ENCODE assay signal across 10 cellular contexts in genomic region chr19:49746206-49746958, GRCh38. TPM values are rescaled to one million over a fixed set of nuclear protein-coding genes. Genes with fewer than 3 reads are reported as not detected.
DNase-seq lines count a peak whose midpoint lies in the region; ATAC-seq and TF ChIP-seq lines count a peak whose summit lies in the region.
"Had no signal": no experiment of that assay in that cellular context is flagged by ENCODE, and none has a peak within 500 bp of the region (broad histone marks: within the 10 kb centered on the region; RNA-seq: fewer than 3 reads in every experiment).

No MANE protein-coding gene starts in this region.

- no peak overlapping the region for H3K4me3 Mint-ChIP-seq in chondrocyte (ENCODE audit: unreplicated experiment)

- no peaks in the 10 kb centered on the region for H4K20me1 ChIP-seq in HCT116 (ENCODE audit: insufficient read depth)

- no peaks in the 10 kb centered on the region for H3K27me3 ChIP-seq in HCT116 (ENCODE audit: insufficient read depth, low read length)
- H3K27me3 ChIP-seq in effector memory CD4-positive, alpha-beta T cell (replicated peaks; ENCODE audit: control insufficient read depth, insufficient read depth, low read length, poor library complexity, severe bottlenecking), result no peaks in the 10 kb centered on the region

- H3K9ac ChIP-seq in HCT116 (ENCODE audit: low read length), result no peak overlapping the region

- H3K27ac ChIP-seq in HCT116 (ENCODE audit: low read depth, low read length), result no peak overlapping the region; the same call in 1 of the 2 replicates
- no peak overlapping the region for H3K27ac ChIP-seq in effector memory CD4-positive, alpha-beta T cell (ENCODE audit: insufficient read depth, low read length, poor library complexity, severe bottlenecking)
- H3K27ac ChIP-seq: epithelial cell of prostate had no signal

- peak overlapping the region; percentile 18; the same call in 1 of the 2 replicates for H3K4me2 ChIP-seq in HCT116 (ENCODE audit: low read length)

- intact Hi-C loops in HCT116 (cut with micrococcal nuclease), result no loop called here

- BruUV-seq in HCT116 (replicated peaks; lab: Mats Ljungman, UMichigan), result no TSS peak

- H2AFZ ChIP-seq in HCT116 (ENCODE audit: low read depth, low read length, poor library complexity, severe bottlenecking), result no peak overlapping the region

- H3K27ac Mint-ChIP-seq in chondrocyte (ENCODE audit: unreplicated experiment), result no peak overlapping the region

- H3K36me3 Mint-ChIP-seq in chondrocyte (ENCODE audit: low read depth), result no peaks in the 10 kb centered on the region

- no peaks in the 10 kb centered on the region for H3K79me2 ChIP-seq in HCT116 (ENCODE audit: insufficient read depth, low read length)

- no peak for TF ChIP-seq RAD21 in HCT116 (IDR thresholded peaks at IDR 0.05; ENCODE audit: low read depth)

- TF ChIP-seq POLR2A in HCT116 (IDR thresholded peaks at IDR 0.05; ENCODE audit: borderline replicate concordance, extremely low read depth, insufficient read depth, insufficient read length), result no peak

- H3K4me3 ChIP-seq in HCT116 (replicated peaks in 1 of 2; ENCODE audit: low read depth in 1 of 2, low read length in 2 of 2), result no peak overlapping the region
- no peak overlapping the region for H3K4me3 ChIP-seq in effector memory CD4-positive, alpha-beta T cell (ENCODE audit: insufficient read depth, low read depth, low read length, poor library complexity, severe bottlenecking)

- no peaks in the 10 kb centered on the region for H3K9me3 Mint-ChIP-seq in chondrocyte (ENCODE audit: low read depth)

- RAD21 ChIA-PET in HCT116 (lab: Charles Lee; ENCODE audit: low non-redundant PET in 1 of 2, low total read pairs in 2 of 2, uncharacterized antibody in 2 of 2, unreplicated experiment in 2 of 2), result no interaction called here

- no peaks in the 10 kb centered on the region for H3K27me3 Mint-ChIP-seq in chondrocyte (ENCODE audit: low read depth)

- DNase-seq in HCT116 (ENCODE audit: low read depth, low spot score) (peak; percentile 90), omental fat pad (ENCODE audit: low spot score) (no peak), medulla oblongata (ENCODE audit: extremely low spot score) (no peak), chondrocyte (ENCODE audit: low spot score) (no peak), NCI-H1694 treated with DMSO at 0.1 percent for 48 hours (lab: John Stamatoyannopoulos, UW) (no peak)
- DNase-seq in activated CD4-positive, CD25-positive, alpha-beta regulatory T cell treated with anti-CD3 and anti-CD28 coated beads, Interleukin-2, amount 50 U/mL, for 72 hours, result peak; percentile 68
- peak; percentile 18 to 54 (median 44) for DNase-seq in effector memory CD4-positive, alpha-beta T cell

- POLR2A ChIA-PET in HCT116 (lab: Charles Lee), result no interaction called here

- peaks cover 13% of the 10 kb centered on the region for H3K4me1 Mint-ChIP-seq in chondrocyte (ENCODE audit: low read depth)

- ATAC-seq in HCT116 (peak; percentile 91), omental fat pad (ENCODE audit: low FRiP score) (peak; percentile 25), GM18858 (IDR thresholded peaks at IDR 0.05; ENCODE audit: unreplicated experiment) (no peak)

- H3K9me3 ChIP-seq in HCT116 (ENCODE audit: control insufficient read depth in 1 of 2, insufficient read depth in 1 of 2, low read depth in 1 of 2, low read length in 2 of 2), result no peaks in the 10 kb centered on the region
- H3K9me3 ChIP-seq in effector memory CD4-positive, alpha-beta T cell (ENCODE audit: control insufficient read depth, low read length), result no peaks in the 10 kb centered on the region

- CTCF ChIA-PET in HCT116 (lab: Charles Lee), result interaction anchor here (0.7 kb wide), 1 partner anchor 29 kb away, joined by 5 read pairs; no protein-coding TSS in a partner anchor

- TF ChIP-seq CTCF in HCT116 (IDR thresholded peaks at IDR 0.05 in 2 of 3, conservative IDR thresholded peaks at IDR 0.05 in 1 of 3; ENCODE audit: borderline replicate concordance in 1 of 3, insufficient read depth in 1 of 3, low read depth in 2 of 3, low read length in 2 of 3), result peak in 1 of 3 experiments; percentile 14; a peak in 1 of 6 replicates
- TF ChIP-seq CTCF in omental fat pad (IDR thresholded peaks at IDR 0.05), result no peak
- no peak for TF ChIP-seq CTCF in chondrocyte (IDR thresholded peaks at IDR 0.05)

- peaks cover 4 to 18% of the 10 kb centered on the region in 2 experiments; a peak in 3 of 4 replicates for H3K4me1 ChIP-seq in HCT116 (ENCODE audit: control insufficient read depth in 1 of 2, insufficient read depth in 2 of 2, low read length in 2 of 2)
- no peaks in the 10 kb centered on the region for H3K4me1 ChIP-seq in effector memory CD4-positive, alpha-beta T cell (ENCODE audit: control insufficient read depth, insufficient read depth, low read length, poor library complexity, severe bottlenecking)

- H3K36me3 ChIP-seq in HCT116 (ENCODE audit: control insufficient read depth in 1 of 2, insufficient read depth in 2 of 2, low read length in 2 of 2), result no peaks in the 10 kb centered on the region
- H3K36me3 ChIP-seq in effector memory CD4-positive, alpha-beta T cell (ENCODE audit: control insufficient read depth, insufficient read depth, low read length), result no peaks in the 10 kb centered on the region

- no peaks in the 10 kb centered on the region for H3K9me2 ChIP-seq in HCT116 (ENCODE audit: insufficient read depth)

TF ChIP-seq in HCT116, 20 proteins besides CTCF, POLR2A, EP300 and RAD21 (continues in another document):
- TF ChIP-seq YY1 (IDR thresholded peaks at IDR 0.05; ENCODE audit: extremely low read depth, insufficient replicate concordance, low read depth, low read length) (no peak), ZBTB33 (IDR thresholded peaks at IDR 0.05; ENCODE audit: extremely low read depth, insufficient replicate concordance, low read length) (no peak), SIN3A (IDR thresholded peaks at IDR 0.05; ENCODE audit: low read depth) (no peak), REST (IDR thresholded peaks at IDR 0.05; ENCODE audit: low read depth) (no peak), POLR2AphosphoS5 (IDR thresholded peaks at IDR 0.05; ENCODE audit: low read depth, low read length) (no peak), EZH2phosphoT487 (IDR thresholded peaks at IDR 0.05; ENCODE audit: borderline replicate concordance) (no peak), ZNF274 (IDR thresholded peaks at IDR 0.05; ENCODE audit: low read depth, low read length) (no peak), EZH2 (IDR thresholded peaks at IDR 0.05) (no peak), MAX (IDR thresholded peaks at IDR 0.05) (no peak), TCF7L2 (IDR thresholded peaks at IDR 0.05; ENCODE audit: borderline replicate concordance, extremely low read depth, insufficient read depth, insufficient read length) (no peak)

RNA-seq across cellular contexts. Expression of gene TSKS, which starts 16.7 kb away (rescaled TPM):
- total RNA-seq in HCT116 (2021; ENCODE audit: unreplicated experiment) (0.76 TPM), omental fat pad (10 to 100 TPM in 1 of 4 donors, under 1 TPM in 3; 0.36 to 14.2 (median 0.44) TPM), chondrocyte (not detected in 3 replicates)
- polyA plus RNA-seq in HCT116 (2012), result 0.74 and 0.91 TPM in 2 replicates
- total RNA-seq: temporal lobe had no signal

RNA-seq across cellular contexts. Expression of gene AP2A1, which starts 20.4 kb away (rescaled TPM):
- total RNA-seq in HCT116 (2021; ENCODE audit: unreplicated experiment), result 102 TPM
- 92.9 and 95.3 TPM in 2 replicates for polyA plus RNA-seq in HCT116 (2012)
- total RNA-seq in omental fat pad, result 10 to 100 TPM; 63.9 to 88.0 (median 72.4) TPM
- 144 to 149 TPM (median 146 TPM) in 3 replicates for total RNA-seq in chondrocyte

RNA-seq across cellular contexts. Expression of gene CPT1C, which starts 55.5 kb away (rescaled TPM):
- 12.0 TPM for total RNA-seq in HCT116 (2021; ENCODE audit: unreplicated experiment)
- 17.6 and 18.4 TPM in 2 replicates for polyA plus RNA-seq in HCT116 (2012)
- 1 to 10 TPM; 1.8 to 5.9 (median 4.8) TPM for total RNA-seq in omental fat pad
- total RNA-seq in chondrocyte, result 26.3 to 30.7 TPM (median 27.3 TPM) in 3 replicates

RNA-seq across cellular contexts. Expression of gene ADM5, which starts 57.0 kb away (rescaled TPM):
- total RNA-seq in HCT116 (2021; ENCODE audit: unreplicated experiment), result 12.1 TPM
- 6.4 and 7.6 TPM in 2 replicates for polyA plus RNA-seq in HCT116 (2012)
- 1 to 10 TPM; 1.2 to 3.4 (median 2.3) TPM for total RNA-seq in omental fat pad
- total RNA-seq in chondrocyte, result 0.49 to 1.4 TPM (median 0.52 TPM) in 3 replicates

Comparison
In these comparisons a context has a peak if more than half of its experiments do, and no peak if none do; other contexts are left out.
1. DNase-seq: peak in HCT116 (single experiment), activated CD4-positive, CD25-positive, alpha-beta regulatory T cell treated with anti-CD3 and anti-CD28 coated beads, Interleukin-2, amount 50 U/mL, for 72 hours (single experiment) and effector memory CD4-positive, alpha-beta T cell (3 of 3); none in omental fat pad (single experiment), medulla oblongata (single experiment), chondrocyte (single experiment) and NCI-H1694 treated with DMSO at 0.1 percent for 48 hours (single experiment).